1 cellular context compared by ENCODE assay signal in the genomic region with DNA sequence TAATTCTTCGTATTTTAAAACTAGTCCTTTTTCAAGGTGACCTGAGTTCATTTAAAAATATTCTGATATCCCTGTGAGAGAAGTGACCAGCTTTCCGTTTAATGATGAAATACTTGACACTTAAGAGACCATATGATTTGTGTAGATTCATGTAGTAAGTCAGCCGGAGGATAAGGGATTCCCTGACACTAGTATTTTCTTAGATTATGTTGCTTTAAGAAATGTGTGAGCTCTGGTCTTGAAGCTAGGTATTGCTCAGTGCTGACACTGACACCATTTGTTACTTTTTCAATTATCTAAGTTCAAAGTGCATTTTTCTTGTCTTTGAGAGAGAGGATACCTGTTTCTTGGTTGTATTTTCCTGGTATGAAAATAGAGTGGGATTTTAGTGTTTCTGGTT.
TF ChIP-seq lines count a peak whose summit lies in the region.

No MANE protein-coding gene starts in this region.

TF ChIP-seq in GM23338, 12 proteins besides CTCF, POLR2A, EP300 and RAD21 (continued from another document):
- TF ChIP-seq ETS1 (IDR thresholded peaks at IDR 0.05) (no peak), ZNF114 (CRISPR knock-in tag; IDR thresholded peaks at IDR 0.05) (no peak), JUNB (IDR thresholded peaks at IDR 0.05; ENCODE audit: unreplicated experiment) (no peak), ZNF331 (CRISPR knock-in tag; IDR thresholded peaks at IDR 0.05; ENCODE audit: low read depth) (no peak), NANOG (IDR thresholded peaks at IDR 0.05; ENCODE audit: borderline replicate concordance) (no peak), STAT1 (IDR thresholded peaks at IDR 0.05; ENCODE audit: unreplicated experiment) (no peak), EZH2phosphoT487 (IDR thresholded peaks at IDR 0.05; ENCODE audit: unreplicated experiment) (no peak), CREB1 (CRISPR knock-in tag; IDR thresholded peaks at IDR 0.05; ENCODE audit: low read depth) (no peak), POLR2AphosphoS5 (IDR thresholded peaks at IDR 0.05; ENCODE audit: low read depth) (no peak), ZNF462 (CRISPR knock-in tag; IDR thresholded peaks at IDR 0.05) (no peak)
- TF ChIP-seq, protein P1, sequence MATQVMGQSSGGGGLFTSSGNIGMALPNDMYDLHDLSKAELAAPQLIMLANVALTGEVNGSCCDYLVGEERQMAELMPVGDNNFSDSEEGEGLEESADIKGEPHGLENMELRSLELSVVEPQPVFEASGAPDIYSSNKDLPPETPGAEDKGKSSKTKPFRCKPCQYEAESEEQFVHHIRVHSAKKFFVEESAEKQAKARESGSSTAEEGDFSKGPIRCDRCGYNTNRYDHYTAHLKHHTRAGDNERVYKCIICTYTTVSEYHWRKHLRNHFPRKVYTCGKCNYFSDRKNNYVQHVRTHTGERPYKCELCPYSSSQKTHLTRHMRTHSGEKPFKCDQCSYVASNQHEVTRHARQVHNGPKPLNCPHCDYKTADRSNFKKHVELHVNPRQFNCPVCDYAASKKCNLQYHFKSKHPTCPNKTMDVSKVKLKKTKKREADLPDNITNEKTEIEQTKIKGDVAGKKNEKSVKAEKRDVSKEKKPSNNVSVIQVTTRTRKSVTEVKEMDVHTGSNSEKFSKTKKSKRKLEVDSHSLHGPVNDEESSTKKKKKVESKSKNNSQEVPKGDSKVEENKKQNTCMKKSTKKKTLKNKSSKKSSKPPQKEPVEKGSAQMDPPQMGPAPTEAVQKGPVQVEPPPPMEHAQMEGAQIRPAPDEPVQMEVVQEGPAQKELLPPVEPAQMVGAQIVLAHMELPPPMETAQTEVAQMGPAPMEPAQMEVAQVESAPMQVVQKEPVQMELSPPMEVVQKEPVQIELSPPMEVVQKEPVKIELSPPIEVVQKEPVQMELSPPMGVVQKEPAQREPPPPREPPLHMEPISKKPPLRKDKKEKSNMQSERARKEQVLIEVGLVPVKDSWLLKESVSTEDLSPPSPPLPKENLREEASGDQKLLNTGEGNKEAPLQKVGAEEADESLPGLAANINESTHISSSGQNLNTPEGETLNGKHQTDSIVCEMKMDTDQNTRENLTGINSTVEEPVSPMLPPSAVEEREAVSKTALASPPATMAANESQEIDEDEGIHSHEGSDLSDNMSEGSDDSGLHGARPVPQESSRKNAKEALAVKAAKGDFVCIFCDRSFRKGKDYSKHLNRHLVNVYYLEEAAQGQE (IDR thresholded peaks at IDR 0.05; ENCODE audit: unreplicated experiment) = no peak
TF ChIP-seq in GM23338: peak in this region for 0.
